ENCODE assay signal across 9 cellular contexts in the genomic region with DNA sequence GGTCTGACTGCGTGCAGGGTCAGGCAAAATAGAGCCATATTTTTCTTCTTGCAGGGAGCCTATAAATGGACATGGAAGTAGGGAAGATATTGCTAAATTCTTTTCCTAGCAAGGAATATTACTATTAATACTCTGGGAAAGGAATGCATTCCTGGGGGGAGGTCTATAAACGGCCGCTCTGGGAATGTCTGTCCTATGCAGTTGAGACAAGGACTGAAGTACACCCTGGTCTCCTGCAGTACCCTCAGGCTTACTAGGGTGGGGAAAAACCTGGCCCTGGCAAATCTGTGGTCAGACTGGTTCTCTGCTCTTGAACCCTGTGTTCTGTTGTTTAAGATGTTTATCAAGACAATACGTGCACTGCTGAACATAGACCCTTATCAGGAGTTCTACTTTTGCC. TPM values are rescaled to one million over a fixed set of nuclear protein-coding genes. Genes with fewer than 3 reads are reported as not detected.
"Had no signal": no experiment of that assay in that cellular context is flagged by ENCODE, and none has a peak within 500 bp of the region (broad histone marks: within the 10 kb centered on the region; RNA-seq: fewer than 3 reads in every experiment).

No MANE protein-coding gene starts in this region.

RNA-seq across cellular contexts. Expression of a gene that starts 3.1 kb away (rescaled TPM):
- total RNA-seq: renal cortical epithelial cell, smooth muscle cell had no signal
- polyA plus RNA-seq: naive thymus-derived CD4-positive, alpha-beta T cell; neural cell had no signal

RNA-seq across cellular contexts. Expression of a gene that starts 21.3 kb away (rescaled TPM):
- total RNA-seq: occipital lobe, osteoblast, testis, upper lobe of right lung, urinary bladder had no signal
- polyA plus RNA-seq: neural cell had no signal
